19 cellular contexts compared by ENCODE assay signal in genomic region chr12:79455314-79455713, GRCh38.
DNase-seq lines count a peak whose midpoint lies in the region; FAIRE-seq and TF ChIP-seq lines count a peak whose summit lies in the region.
"Had no signal": no experiment of that assay in that cellular context is flagged by ENCODE, and none has a peak within 500 bp of the region (broad histone marks: within the 10 kb centered on the region; RNA-seq: fewer than 3 reads in every experiment).

No MANE protein-coding gene starts in this region.

- H3K27me3 ChIP-seq in mammary epithelial cell (ENCODE audit: insufficient read depth, low read length) (no peaks in the 10 kb centered on the region), HAP-1 (ENCODE audit: low read depth) (no peaks in the 10 kb centered on the region)
- H3K27me3 ChIP-seq: upper lobe of left lung had no signal

- H3K9me3 Mint-ChIP-seq in MCF 10A (ENCODE audit: unreplicated experiment) (no peaks in the 10 kb centered on the region), nephron (no peaks in the 10 kb centered on the region)

- peak overlapping the region; percentile 78 for H3K27ac Mint-ChIP-seq in MCF 10A (ENCODE audit: low read depth, unreplicated experiment)
- peak overlapping the region; percentile 89 to 93 (median 90) for H3K27ac Mint-ChIP-seq in nephron
- H3K27ac Mint-ChIP-seq: activated naive CD8-positive, alpha-beta T cell; stimulated activated naive B cell treated with anti-CD40 and anti-IgM and Interleukin-4, amounts not matched to agents 10 μg/mL and 1 μg/mL and 100 μg/mL, for 72 hours had no signal

- no peak overlapping the region for H3K4me3 ChIP-seq in mammary epithelial cell (replicated peaks in 1 of 3; ENCODE audit: insufficient read depth in 1 of 3, low read depth in 2 of 3, low read length in 3 of 3)
- H3K4me3 ChIP-seq in HAP-1, result no peak overlapping the region
- H3K4me3 ChIP-seq: A549, upper lobe of left lung had no signal

- peak; percentile 2 for DNase-seq in MCF 10A (ENCODE audit: unreplicated experiment)
- DNase-seq in mammary epithelial cell, result no peak
- no peak for DNase-seq in HAP-1 (ENCODE audit: low spot score in 2 of 2)
- no peak for DNase-seq in SHP77 treated with DMSO at 0.1 percent for 48 hours (lab: John Stamatoyannopoulos, UW)
- no peak for DNase-seq in HPDE6-E6E7 (ENCODE audit: extremely low spot score)
- DNase-seq in D721Med (ENCODE audit: insufficient read length, low spot score), result no peak
- DNase-seq: C1 segment of cervical spinal cord; DMS153; effector memory CD4-positive, alpha-beta T cell; left ventricle myocardium superior; posterior cingulate gyrus; stimulated activated naive B cell treated with anti-CD40 and anti-IgM and Interleukin-4, amounts not matched to agents 10 μg/mL and 1 μg/mL and 100 μg/mL, for 72 hours; SW 1271; upper lobe of left lung had no signal

- H3K36me3 ChIP-seq in mammary epithelial cell (ENCODE audit: insufficient read depth, low read length), result no peaks in the 10 kb centered on the region
- no peaks in the 10 kb centered on the region for H3K36me3 ChIP-seq in HAP-1 (replicated peaks)
- H3K36me3 ChIP-seq: upper lobe of left lung had no signal

- no peaks in the 10 kb centered on the region for H3K79me2 ChIP-seq in mammary epithelial cell (ENCODE audit: insufficient read depth, low read length)

- TF ChIP-seq CTCF in MCF 10A (IDR thresholded peaks at IDR 0.05; ENCODE audit: unreplicated experiment) (no peak), mammary epithelial cell (conservative IDR thresholded peaks at IDR 0.05 in 1 of 2, IDR thresholded peaks at IDR 0.05 in 1 of 2; ENCODE audit: extremely low read depth in 1 of 2, insufficient read depth in 1 of 2, low read depth in 1 of 2, low read length in 2 of 2) (no peak), nephron (IDR thresholded peaks at IDR 0.05; ENCODE audit: unreplicated experiment in 3 of 3) (no peak), D721Med (IDR thresholded peaks at IDR 0.05; ENCODE audit: insufficient read depth, missing control alignments) (no peak)

- BruUV-seq in MCF 10A (replicated peaks; lab: Mats Ljungman, UMichigan) (no TSS peak), mammary epithelial cell (replicated peaks; lab: Mats Ljungman, UMichigan) (no TSS peak)

- no peak overlapping the region for H2AFZ ChIP-seq in mammary epithelial cell (ENCODE audit: low read depth, low read length)

- FAIRE-seq in endometrium (lab: Jason Lieb, UNC) (peak; percentile 59), D721Med (lab: Jason Lieb, UNC) (no peak)
- FAIRE-seq: A549, frontal cortex had no signal

- in situ Hi-C loops in mammary epithelial cell (cut with MboI; ENCODE audit: low sequenced_read_pairs in 2 of 2) (no loop called here), HAP-1 (cut with MboI; ENCODE audit: low sequenced_read_pairs) (no loop called here)

- intact Hi-C loops in MCF 10A (cut with micrococcal nuclease), result no loop called here
- intact Hi-C loops in mammary epithelial cell (cut with micrococcal nuclease), result no loop called here

- H3K9ac ChIP-seq in mammary epithelial cell (ENCODE audit: insufficient read depth, low read length), result no peak overlapping the region

- POLR2A ChIA-PET in MCF 10A (lab: Yijun Ruan, JAX), result interaction anchor here (0.5 to 1.0 kb wide), 4 partner anchors 12 to 55 kb away, joined by 3 read pairs; no protein-coding TSS in a partner anchor

- no peak overlapping the region for H3K27ac ChIP-seq in mammary epithelial cell (ENCODE audit: insufficient read depth, low read depth, low read length)
- H3K27ac ChIP-seq: upper lobe of left lung had no signal

- H4K20me1 ChIP-seq in mammary epithelial cell (ENCODE audit: insufficient read depth, low read length), result no peaks in the 10 kb centered on the region

- no peaks in the 10 kb centered on the region for H3K27me3 Mint-ChIP-seq in MCF 10A (ENCODE audit: insufficient read depth, unreplicated experiment)
- H3K27me3 Mint-ChIP-seq in nephron (ENCODE audit: low read depth), result no peaks in the 10 kb centered on the region
- H3K27me3 Mint-ChIP-seq: activated naive CD8-positive, alpha-beta T cell; stimulated activated naive B cell treated with anti-CD40 and anti-IgM and Interleukin-4, amounts not matched to agents 10 μg/mL and 1 μg/mL and 100 μg/mL, for 72 hours had no signal

- H3K9me3 ChIP-seq in mammary epithelial cell (replicated peaks; ENCODE audit: insufficient read depth, low read length) (no peaks in the 10 kb centered on the region), HAP-1 (no peaks in the 10 kb centered on the region)
- H3K9me3 ChIP-seq: A549, upper lobe of left lung had no signal

- H3K4me1 ChIP-seq in mammary epithelial cell (ENCODE audit: insufficient read depth, low read length), result peaks cover 15% of the 10 kb centered on the region
- no peaks in the 10 kb centered on the region for H3K4me1 ChIP-seq in HAP-1
- H3K4me1 ChIP-seq: upper lobe of left lung had no signal

- WGBS in mammary epithelial cell (ENCODE audit: low coverage, missing lambda C conversion rate), result 100% methylated on average over 2 of the region's 2 CpGs

- peaks cover 38% of the 10 kb centered on the region for H3K4me1 Mint-ChIP-seq in MCF 10A (ENCODE audit: insufficient read depth, unreplicated experiment)
- peaks cover 34% of the 10 kb centered on the region for H3K4me1 Mint-ChIP-seq in nephron
- H3K4me1 Mint-ChIP-seq: stimulated activated naive B cell treated with anti-CD40 and anti-IgM and Interleukin-4, amounts not matched to agents 10 μg/mL and 1 μg/mL and 100 μg/mL, for 72 hours had no signal

- dilution Hi-C loops in mammary epithelial cell (cut with HindIII; ENCODE audit: low sequenced_read_pairs), result no loop called here

- CTCF ChIA-PET in MCF 10A (lab: Yijun Ruan, JAX) (interaction anchor here (3.6 kb wide), 1 partner anchor 36 kb away, joined by 24 read pairs; no protein-coding TSS in a partner anchor), mammary epithelial cell (lab: Charles Lee; ENCODE audit: low non-redundant PET) (interaction anchor here (0.6 kb wide), 1 partner anchor 786 kb away, joined by 3 read pairs; no protein-coding TSS in a partner anchor)

- no peak overlapping the region for H3K4me2 ChIP-seq in mammary epithelial cell (ENCODE audit: insufficient read depth, low read depth, low read length)

- no peaks in the 10 kb centered on the region for H3K36me3 Mint-ChIP-seq in MCF 10A (ENCODE audit: insufficient read depth, unreplicated experiment)
- H3K36me3 Mint-ChIP-seq in nephron (ENCODE audit: low read depth), result peaks cover 4% of the 10 kb centered on the region
- H3K36me3 Mint-ChIP-seq: activated naive CD8-positive, alpha-beta T cell; stimulated activated naive B cell treated with anti-CD40 and anti-IgM and Interleukin-4, amounts not matched to agents 10 μg/mL and 1 μg/mL and 100 μg/mL, for 72 hours had no signal

- H3K4me3 Mint-ChIP-seq in MCF 10A (ENCODE audit: unreplicated experiment) (no peak overlapping the region), nephron (no peak overlapping the region)
- H3K4me3 Mint-ChIP-seq: activated naive CD8-positive, alpha-beta T cell; stimulated activated naive B cell treated with anti-CD40 and anti-IgM and Interleukin-4, amounts not matched to agents 10 μg/mL and 1 μg/mL and 100 μg/mL, for 72 hours had no signal
